ENCODE assay signal across 22 cellular contexts in genomic region chr17:50432125-50432762, GRCh38. TPM values are rescaled to one million over a fixed set of nuclear protein-coding genes. Genes with fewer than 3 reads are reported as not detected.
DNase-seq lines count a peak whose midpoint lies in the region; ATAC-seq and TF ChIP-seq lines count a peak whose summit lies in the region.
"Had no signal": no experiment of that assay in that cellular context is flagged by ENCODE, and none has a peak within 500 bp of the region (broad histone marks: within the 10 kb centered on the region; RNA-seq: fewer than 3 reads in every experiment).

No MANE protein-coding gene starts in this region.

- POLR2A ChIA-PET in GM10248 (lab: Yijun Ruan, JAX), result no interaction called here

- TF ChIP-seq CTCF in parathyroid adenoma (IDR thresholded peaks at IDR 0.05), result no peak
- TF ChIP-seq CTCF in thyroid gland (IDR thresholded peaks at IDR 0.05), result no peak
- TF ChIP-seq CTCF in GM10248 (IDR thresholded peaks at IDR 0.05; ENCODE audit: control extremely low read depth, extremely low read depth, low read depth, missing control alignments), result no peak

- H3K79me2 ChIP-seq in parathyroid adenoma (peaks cover 27% of the 10 kb centered on the region), Karpas-422 (ENCODE audit: low read length) (peaks cover 40% of the 10 kb centered on the region)

- peak overlapping the region; percentile 27 for H3K27ac ChIP-seq in parathyroid adenoma
- H3K27ac ChIP-seq in thyroid gland, result peak overlapping the region; percentile 16 to 51 (median 47)
- no peak overlapping the region for H3K27ac ChIP-seq in Karpas-422 (ENCODE audit: low read length)
- H3K27ac ChIP-seq: KMS-11, PC-9, SJSA1 had no signal

- peak; percentile 20 for DNase-seq in M059J (ENCODE audit: low read depth)
- peak; percentile 23 for DNase-seq in fibroblast of gingiva (ENCODE audit: low read depth)
- no peak for DNase-seq in thyroid gland
- no peak for DNase-seq in GM10248 (ENCODE audit: extremely low spot score)
- DNase-seq in AG20443 (ENCODE audit: low spot score), result no peak
- no peak for DNase-seq in Karpas-422
- DNase-seq: BE2C; Calu3; CD4-positive, alpha-beta T cell; GF-D8; HCEC 1CT; NCI-H1436; NCI-H1930; NCI-H345; NCI-H524 treated with DMSO at 0.1 percent for 48 hours; PC-9 had no signal

- H3K4me2 ChIP-seq in parathyroid adenoma (ENCODE audit: low read length) (no peak overlapping the region), Karpas-422 (ENCODE audit: low read depth, low read length, poor library complexity, severe bottlenecking) (no peak overlapping the region)
- H3K4me2 ChIP-seq: GM23338, KMS-11 had no signal

- H3K9ac ChIP-seq in parathyroid adenoma (no peak overlapping the region), Karpas-422 (ENCODE audit: low read length) (no peak overlapping the region)
- H3K9ac ChIP-seq: KMS-11 had no signal

- H2AFZ ChIP-seq in parathyroid adenoma (no peak overlapping the region), Karpas-422 (ENCODE audit: low read length) (no peak overlapping the region)
- H2AFZ ChIP-seq: GM23338, PC-9 had no signal

- H3K9me2 ChIP-seq in Karpas-422 (replicated peaks; ENCODE audit: insufficient read depth, low read length), result no peaks in the 10 kb centered on the region

- intact Hi-C loops in thyroid gland (cut with DNase I), result no loop called here

- H3K4me3 ChIP-seq in parathyroid adenoma (ENCODE audit: low read depth, low read length), result no peak overlapping the region
- H3K4me3 ChIP-seq in thyroid gland (replicated peaks in 1 of 3), result no peak overlapping the region
- no peak overlapping the region for H3K4me3 ChIP-seq in Karpas-422 (ENCODE audit: low read length)
- H3K4me3 ChIP-seq: GM23338, PC-9, SJSA1 had no signal

- ATAC-seq in GM19463 (IDR thresholded peaks at IDR 0.05; ENCODE audit: unreplicated experiment), result no peak
- ATAC-seq: GM23338 had no signal

- 61 to 83% methylated on average over 4 of the region's 4 CpGs for WGBS in thyroid gland, 2 donors

- TF ChIP-seq POLR2A in thyroid gland (IDR thresholded peaks at IDR 0.05), result no peak

- no peaks in the 10 kb centered on the region for H4K20me1 ChIP-seq in Karpas-422 (ENCODE audit: insufficient read depth, low read depth, low read length)

- H3K27me3 ChIP-seq in parathyroid adenoma (ENCODE audit: control insufficient read depth, insufficient read depth, low read length) (no peaks in the 10 kb centered on the region), thyroid gland (no peaks in the 10 kb centered on the region), Karpas-422 (ENCODE audit: low read length) (no peaks in the 10 kb centered on the region)
- H3K27me3 ChIP-seq: BE2C, SJSA1 had no signal

- H3K9me3 ChIP-seq in parathyroid adenoma (ENCODE audit: control insufficient read depth, low read length) (no peaks in the 10 kb centered on the region), thyroid gland (no peaks in the 10 kb centered on the region), Karpas-422 (ENCODE audit: low read length) (no peaks in the 10 kb centered on the region)
- H3K9me3 ChIP-seq: BE2C, SJSA1 had no signal

- CTCF ChIA-PET in GM10248 (lab: Yijun Ruan, JAX), result interaction anchor here (2.3 to 3.7 kb wide), 2 partner anchors 11 to 34 kb away, joined by 6 to 31 read pairs; partner anchors contain the start of gene LRRC59

- H3K36me3 ChIP-seq in parathyroid adenoma (ENCODE audit: control insufficient read depth, insufficient read depth, low read length) (no peaks in the 10 kb centered on the region), thyroid gland (no peaks in the 10 kb centered on the region), Karpas-422 (ENCODE audit: insufficient read depth, low read length) (0 out of 2 replicates have a peak, but pooled peaks cover 3% of the 10 kb centered on the region)
- H3K36me3 ChIP-seq: BE2C, SJSA1 had no signal

- H3K4me1 ChIP-seq in parathyroid adenoma (peaks cover 8% of the 10 kb centered on the region), thyroid gland (peaks cover 49 to 51% of the 10 kb centered on the region in 2 donors), Karpas-422 (ENCODE audit: low read length) (peaks cover 23% of the 10 kb centered on the region)
- H3K4me1 ChIP-seq: BE2C had no signal

RNA-seq across cellular contexts. Expression of gene ACSF2, which starts 6.2 kb away (rescaled TPM):
- 23.4 and 29.1 TPM in 2 replicates for total RNA-seq in M059J (2014; rRNA removed; shearing (Covaris generic))
- 100 to 1,000 TPM in 3 of 4 donors, 10 to 100 TPM in 1; 97.3 to 193 (median 143) TPM for total RNA-seq in thyroid gland
- total RNA-seq in Karpas-422 (2014; rRNA removed; shearing (Covaris generic); ENCODE audit: low replicate concordance), result 63.5 and 67.7 TPM in 2 replicates

RNA-seq across cellular contexts. Expression of gene LRRC59, which starts 34.9 kb away (rescaled TPM):
- total RNA-seq in M059J (2014; rRNA removed; shearing (Covaris generic)), result 213 and 250 TPM in 2 replicates
- 10 to 100 TPM; 57.4 to 91.0 (median 77.5) TPM for total RNA-seq in thyroid gland
- total RNA-seq in Karpas-422 (2014; rRNA removed; shearing (Covaris generic); ENCODE audit: low replicate concordance), result 53.3 and 68.0 TPM in 2 replicates

RNA-seq across cellular contexts. Expression of gene CHAD, which starts 36.4 kb away (rescaled TPM):
- total RNA-seq in M059J (2014; rRNA removed; shearing (Covaris generic)), result not detected in 2 replicates
- under 1 TPM in 1 of 4 donors, not detected in 3; 0.67 TPM for total RNA-seq in thyroid gland
- not detected in 2 replicates for total RNA-seq in Karpas-422 (2014; rRNA removed; shearing (Covaris generic); ENCODE audit: low replicate concordance)
- total RNA-seq: Calu3; CD4-positive, alpha-beta T cell; GM23338; MCF 10A; PC-9; SJSA1 had no signal

RNA-seq across cellular contexts. Expression of gene RSAD1, which starts 46.4 kb away (rescaled TPM):
- total RNA-seq in M059J (2014; rRNA removed; shearing (Covaris generic)), result 9.8 and 14.1 TPM in 2 replicates
- 10 to 100 TPM; 30.2 to 50.1 (median 34.7) TPM for total RNA-seq in thyroid gland
- total RNA-seq in Karpas-422 (2014; rRNA removed; shearing (Covaris generic); ENCODE audit: low replicate concordance), result 15.4 and 41.3 TPM in 2 replicates

RNA-seq across cellular contexts. Expression of gene EME1, which starts 59.2 kb away (rescaled TPM):
- 6.1 and 9.6 TPM in 2 replicates for total RNA-seq in M059J (2014; rRNA removed; shearing (Covaris generic))
- total RNA-seq in thyroid gland, result under 1 TPM in 2 of 4 donors, not detected in 2; 0.27 to 0.93 TPM
- 10.6 and 18.8 TPM in 2 replicates for total RNA-seq in Karpas-422 (2014; rRNA removed; shearing (Covaris generic); ENCODE audit: low replicate concordance)

Comparison
In these comparisons a context has a peak if more than half of its experiments do, and no peak if none do; other contexts are left out.
1. DNase-seq: peak in M059J (single experiment) and fibroblast of gingiva (single experiment); none in thyroid gland (0 of 2), GM10248 (single experiment), AG20443 (single experiment) and Karpas-422 (single experiment).